In the genomic region with DNA sequence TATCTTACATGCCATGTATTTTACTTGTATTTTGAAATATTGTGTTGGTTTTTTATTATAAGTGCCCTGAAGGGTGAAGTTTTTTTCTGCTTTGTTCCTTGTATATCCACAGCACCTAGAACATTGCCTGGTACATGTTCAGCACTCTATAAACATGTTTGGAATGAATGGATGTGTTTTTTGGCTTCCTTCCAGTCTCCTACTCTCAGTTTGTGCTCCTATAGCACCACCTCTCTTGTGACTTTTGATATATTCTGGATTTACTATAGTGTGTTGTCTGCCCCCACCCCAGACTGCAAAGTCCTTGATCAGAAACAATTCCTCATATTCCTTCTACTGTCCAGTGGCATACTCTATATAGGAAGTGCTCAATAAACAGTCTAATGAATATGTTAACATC, we compare ENCODE assay signal across 16 cellular contexts.
DNase-seq lines count a peak whose midpoint lies in the region; ATAC-seq, FAIRE-seq and TF ChIP-seq lines count a peak whose summit lies in the region.
"Had no signal": no experiment of that assay in that cellular context is flagged by ENCODE, and none has a peak within 500 bp of the region (broad histone marks: within the 10 kb centered on the region; RNA-seq: fewer than 3 reads in every experiment).

No MANE protein-coding gene starts in this region.

- no peak overlapping the region for H4K5ac ChIP-seq in IMR-90 (ENCODE audit: low read depth, low read length)

- H2AK5ac ChIP-seq in IMR-90 (ENCODE audit: low read depth, low read length) = no peak overlapping the region

- no peak overlapping the region for H3K4ac ChIP-seq in IMR-90 (ENCODE audit: low read depth, low read length)

- no peak overlapping the region for H3K18ac ChIP-seq in IMR-90 (ENCODE audit: low read depth, low read length)

- H3K23ac ChIP-seq in IMR-90 (ENCODE audit: low read depth, low read length) = no peak overlapping the region

- H3K27me3 ChIP-seq in IMR-90 (ENCODE audit: control insufficient read depth, insufficient read depth, low read length) (no peaks in the 10 kb centered on the region; the same call in 1 of the 2 replicates), bronchial epithelial cell (ENCODE audit: control insufficient read depth, insufficient read depth, low read length) (no peaks in the 10 kb centered on the region), stomach (no peaks in the 10 kb centered on the region)
- H3K27me3 ChIP-seq: BLaER1 had no signal

- BruUV-seq in IMR-90 (replicated peaks; lab: Mats Ljungman, UMichigan) = no TSS peak

- FAIRE-seq in bronchial epithelial cell (lab: Jason Lieb, UNC) = no peak
- FAIRE-seq in GM12892 (lab: Jason Lieb, UNC) = no peak

- H4K20me1 ChIP-seq in IMR-90 (ENCODE audit: insufficient read depth, low read length) = no peaks in the 10 kb centered on the region

- no peaks in the 10 kb centered on the region; a peak in 1 of 4 replicates for H3K79me1 ChIP-seq in IMR-90 (ENCODE audit: low read depth in 1 of 2, low read length in 2 of 2)

- in situ Hi-C loops in IMR-90 (cut with MboI; ENCODE audit: low sequenced_read_pairs) = no loop called here

- H3K36me3 ChIP-seq in IMR-90 (ENCODE audit: control insufficient read depth, insufficient read depth, low read length) (no peaks in the 10 kb centered on the region), bronchial epithelial cell (ENCODE audit: control insufficient read depth, insufficient read depth, low read length) (no peaks in the 10 kb centered on the region), stomach (no peaks in the 10 kb centered on the region)
- H3K36me3 ChIP-seq: left ventricle myocardium inferior had no signal

- intact Hi-C loops in IMR-90 (cut with micrococcal nuclease) (no loop called here), stomach (cut with DNase I; ENCODE audit: low total_unique reads) (no loop called here)

- no peak overlapping the region for H2BK15ac ChIP-seq in IMR-90 (ENCODE audit: low read depth, low read length)

- no peak for TF ChIP-seq CTCF in IMR-90 (conservative IDR thresholded peaks at IDR 0.05; ENCODE audit: low read depth, low read length)
- no peak for TF ChIP-seq CTCF in bronchial epithelial cell (IDR thresholded peaks at IDR 0.05; ENCODE audit: insufficient read depth, low read length, severe bottlenecking)
- no peak for TF ChIP-seq CTCF in stomach (IDR thresholded peaks at IDR 0.05)

- CTCF ChIA-PET in IMR-90 (lab: Yijun Ruan, JAX) = no interaction called here

- no peak for TF ChIP-seq EP300 in stomach (IDR thresholded peaks at IDR 0.05)

- H3K4me3 ChIP-seq in IMR-90 (ENCODE audit: insufficient read depth, low read depth, low read length) (no peak overlapping the region), bronchial epithelial cell (ENCODE audit: low read depth, low read length) (no peak overlapping the region), stomach (no peak overlapping the region)
- H3K4me3 ChIP-seq: BLaER1, left ventricle myocardium inferior had no signal

- no peak overlapping the region for H2AK9ac ChIP-seq in IMR-90 (replicated peaks; ENCODE audit: low read depth, low read length, poor library complexity)

- no peak for TF ChIP-seq POLR2A in IMR-90 (IDR thresholded peaks at IDR 0.05; ENCODE audit: low read depth, low read length)
- no peak for TF ChIP-seq POLR2A in GM12892 (IDR thresholded peaks at IDR 0.05; ENCODE audit: low read depth, low read length)
- no peak for TF ChIP-seq POLR2A in stomach (IDR thresholded peaks at IDR 0.05)

- H2BK20ac ChIP-seq in IMR-90 (ENCODE audit: low read depth, low read length) = no peak overlapping the region

- no peaks in the 10 kb centered on the region for H3K9me1 ChIP-seq in IMR-90 (ENCODE audit: insufficient read depth, low read length)

- DNase-seq in EL = peak; percentile 35
- peak; percentile 15 for DNase-seq in IMR-90
- DNase-seq in bronchial epithelial cell (ENCODE audit: low read depth) = peak; percentile 29
- DNase-seq in glomerular visceral epithelial cell (ENCODE audit: extremely low spot score) = peak; percentile 5
- no peak for DNase-seq in central memory CD4-positive, alpha-beta T cell
- no peak for DNase-seq in GM12892 (ENCODE audit: insufficient read length)
- DNase-seq in activated CD4-positive, alpha-beta T cell treated with anti-CD3 and anti-CD28 coated beads for 4 hours = no peak
- DNase-seq in stomach = no peak
- DNase-seq: activated effector memory CD4-positive, alpha-beta T cell treated with anti-CD3 and anti-CD28 coated beads, Interleukin-2, amount 50 U/mL, for 16 hours; DMS79; hypothalamus; left ventricle myocardium inferior; naive thymus-derived CD4-positive, alpha-beta T cell; retina; stimulated activated CD4-positive, alpha-beta T cell treated with anti-CD3 and anti-CD28 coated beads, Interleukin-2, amount 100 ng/mL, for 24 hours had no signal

- POLR2A ChIA-PET in IMR-90 (lab: Charles Lee; ENCODE audit: unreplicated experiment) = no interaction called here

- no peak for TF ChIP-seq RAD21 in IMR-90 (IDR thresholded peaks at IDR 0.05; ENCODE audit: low read length)

- H3K9me3 ChIP-seq in IMR-90 (ENCODE audit: control insufficient read depth, insufficient read depth, low read length) (no peaks in the 10 kb centered on the region), stomach (no peaks in the 10 kb centered on the region)
- H3K9me3 ChIP-seq: BLaER1, left ventricle myocardium inferior had no signal

- dilution Hi-C loops in IMR-90 (cut with HindIII; ENCODE audit: low sequenced_read_pairs, unreplicated experiment) = no loop called here

- H3K56ac ChIP-seq in IMR-90 (ENCODE audit: extremely low read depth, insufficient read depth, low read length) = no peak overlapping the region

- no peak overlapping the region for H2BK5ac ChIP-seq in IMR-90 (ENCODE audit: low read depth, low read length, poor library complexity, severe bottlenecking)

- no peak for ATAC-seq in IMR-90 (ENCODE audit: low read depth)
- ATAC-seq: naive thymus-derived CD4-positive, alpha-beta T cell had no signal

- no peaks in the 10 kb centered on the region for H3K4me1 ChIP-seq in IMR-90 (ENCODE audit: control insufficient read depth, insufficient read depth, low read length)
- peaks cover 0 to 9% (median 6%) of the 10 kb centered on the region in 4 donors for H3K4me1 ChIP-seq in stomach
- H3K4me1 ChIP-seq: BLaER1 had no signal

- H4K8ac ChIP-seq in IMR-90 (ENCODE audit: low read depth in 2 of 2, low read length in 2 of 2) = no peak overlapping the region

- H3K4me2 ChIP-seq in IMR-90 (ENCODE audit: low read depth, low read length) = no peak overlapping the region
- H3K4me2 ChIP-seq: BLaER1 had no signal

- H3K14ac ChIP-seq in IMR-90 (replicated peaks; ENCODE audit: low read depth, low read length) = no peak overlapping the region

- H3K9ac ChIP-seq in IMR-90 (ENCODE audit: low read depth, low read length) = no peak overlapping the region
- H3K9ac ChIP-seq: BLaER1 had no signal

- no peak overlapping the region for H2AFZ ChIP-seq in IMR-90 (replicated peaks; ENCODE audit: low read length, poor library complexity)

- H3K27ac ChIP-seq in IMR-90 (ENCODE audit: insufficient read depth, low read length) = no peak overlapping the region
- H3K27ac ChIP-seq in stomach = no peak overlapping the region
- H3K27ac ChIP-seq: BLaER1 had no signal

- H4K91ac ChIP-seq in IMR-90 (ENCODE audit: insufficient read depth, low read depth, low read length) = no peak overlapping the region

- H2BK120ac ChIP-seq in IMR-90 (ENCODE audit: low read depth, low read length) = no peak overlapping the region

TF ChIP-seq in IMR-90, 13 proteins besides CTCF, POLR2A, EP300 and RAD21:
- TF ChIP-seq MXI1 (IDR thresholded peaks at IDR 0.05; ENCODE audit: borderline replicate concordance, low read depth, low read length) (no peak), NFE2L2 (IDR thresholded peaks at IDR 0.05; ENCODE audit: low read depth, low read length) (no peak), MAFK (IDR thresholded peaks at IDR 0.05; ENCODE audit: low read depth, low read length) (no peak), RFX5 (IDR thresholded peaks at IDR 0.05; ENCODE audit: low read depth, low read length) (no peak)
- TF ChIP-seq, protein P1, sequence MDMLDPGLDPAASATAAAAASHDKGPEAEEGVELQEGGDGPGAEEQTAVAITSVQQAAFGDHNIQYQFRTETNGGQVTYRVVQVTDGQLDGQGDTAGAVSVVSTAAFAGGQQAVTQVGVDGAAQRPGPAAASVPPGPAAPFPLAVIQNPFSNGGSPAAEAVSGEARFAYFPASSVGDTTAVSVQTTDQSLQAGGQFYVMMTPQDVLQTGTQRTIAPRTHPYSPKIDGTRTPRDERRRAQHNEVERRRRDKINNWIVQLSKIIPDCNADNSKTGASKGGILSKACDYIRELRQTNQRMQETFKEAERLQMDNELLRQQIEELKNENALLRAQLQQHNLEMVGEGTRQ (IDR thresholded peaks at IDR 0.05; ENCODE audit: low read depth, low read length) = no peak

Comparison
In these comparisons a context has a peak if more than half of its experiments do, and no peak if none do; other contexts are left out.
1. DNase-seq: peak in EL (single experiment), IMR-90 (single experiment), bronchial epithelial cell (single experiment) and glomerular visceral epithelial cell (single experiment); none in central memory CD4-positive, alpha-beta T cell (single experiment), GM12892 (single experiment), activated CD4-positive, alpha-beta T cell treated with anti-CD3 and anti-CD28 coated beads for 4 hours (0 of 2) and stomach (single experiment).